In genomic region chr9:27800159-27800558, GRCh38 we compare ENCODE assay signal across 18 cellular contexts.
DNase-seq lines count a peak whose midpoint lies in the region; ATAC-seq, FAIRE-seq and TF ChIP-seq lines count a peak whose summit lies in the region.
"Had no signal": no experiment of that assay in that cellular context is flagged by ENCODE, and none has a peak within 500 bp of the region (broad histone marks: within the 10 kb centered on the region; RNA-seq: fewer than 3 reads in every experiment).

No MANE protein-coding gene starts in this region.

- in situ Hi-C loops in HepG2 (cut with HindIII; ENCODE audit: extremely low pct_ligation_motif_present, low pct_unique_long_range_greater_than_20kb), result no loop called here

- H3K27me3 ChIP-seq in body of pancreas (no peaks in the 10 kb centered on the region), HepG2 (ENCODE audit: control insufficient read depth in 1 of 2, insufficient read depth in 2 of 2, low read length in 2 of 2) (no peaks in the 10 kb centered on the region), left lung (no peaks in the 10 kb centered on the region)
- H3K27me3 ChIP-seq: BLaER1 had no signal

- H3K36me3 ChIP-seq in body of pancreas (replicated peaks in 1 of 2; ENCODE audit: insufficient read depth in 1 of 2, low read depth in 2 of 2), result no peaks in the 10 kb centered on the region
- H3K36me3 ChIP-seq in HepG2 (replicated peaks in 1 of 2; ENCODE audit: control insufficient read depth in 1 of 2, insufficient read depth in 2 of 2, low read length in 2 of 2), result no peaks in the 10 kb centered on the region
- no peaks in the 10 kb centered on the region for H3K36me3 ChIP-seq in left lung
- H3K36me3 ChIP-seq: BLaER1 had no signal

- no peak for FAIRE-seq in HepG2 (lab: Jason Lieb, UNC)
- FAIRE-seq: GM19239, K562 had no signal

- no peaks in the 10 kb centered on the region for H3K79me2 ChIP-seq in HepG2 (ENCODE audit: insufficient read depth, low read length)

- H3K27ac ChIP-seq in body of pancreas, result no peak overlapping the region
- no peak overlapping the region for H3K27ac ChIP-seq in HepG2 (ENCODE audit: extremely low read length, insufficient read depth, low read length)
- H3K27ac ChIP-seq in caudate nucleus (ENCODE audit: low read depth, low read length), result no peak overlapping the region
- H3K27ac ChIP-seq in left lung, result no peak overlapping the region
- H3K27ac ChIP-seq: BLaER1, GM23248 had no signal

- no peak overlapping the region for H3K9ac ChIP-seq in HepG2 (ENCODE audit: insufficient read depth, low read depth, low read length)
- H3K9ac ChIP-seq: BLaER1, GM23248 had no signal

- POLR2A ChIA-PET in HepG2 (lab: Yijun Ruan, JAX), result no interaction called here

- ATAC-seq in HG02610 (IDR thresholded peaks at IDR 0.05; ENCODE audit: unreplicated experiment) (peak; percentile 36), body of pancreas (peak; percentile 6), HepG2 (no peak), HG03108 (IDR thresholded peaks at IDR 0.05; ENCODE audit: unreplicated experiment) (no peak), left lung (no peak), HG03095 (IDR thresholded peaks at IDR 0.05; ENCODE audit: unreplicated experiment) (no peak)
- ATAC-seq: K562 had no signal

- no peak for TF ChIP-seq CTCF in body of pancreas (IDR thresholded peaks at IDR 0.05)
- no peak for TF ChIP-seq CTCF in fibroblast of villous mesenchyme (IDR thresholded peaks at IDR 0.05; ENCODE audit: insufficient read depth, low read depth, low read length)
- TF ChIP-seq CTCF in HepG2 (CRISPR knock-in tag; IDR thresholded peaks at IDR 0.05), result no peak
- TF ChIP-seq CTCF in left lung (IDR thresholded peaks at IDR 0.05), result no peak

- TF ChIP-seq POLR2A in body of pancreas (IDR thresholded peaks at IDR 0.05), result no peak
- TF ChIP-seq POLR2A in HepG2 (IDR thresholded peaks at IDR 0.05; ENCODE audit: insufficient read depth in 1 of 2, low read depth in 2 of 2, low read length in 2 of 2), result no peak

- intact Hi-C loops in body of pancreas (cut with DNase I), result no loop called here
- intact Hi-C loops in HepG2 (cut with micrococcal nuclease; ENCODE audit: unreplicated experiment), result no loop called here
- intact Hi-C loops in left lung (cut with DNase I), result no loop called here

- no peak overlapping the region for H2AFZ ChIP-seq in HepG2 (ENCODE audit: low read length)
- H2AFZ ChIP-seq: GM23248 had no signal

- no peaks in the 10 kb centered on the region for H3K9me3 ChIP-seq in body of pancreas
- H3K9me3 ChIP-seq in HepG2 (ENCODE audit: low read length), result no peaks in the 10 kb centered on the region
- H3K9me3 ChIP-seq in left lung, result no peaks in the 10 kb centered on the region
- H3K9me3 ChIP-seq: BLaER1 had no signal

- TF ChIP-seq RAD21 in HepG2 (CRISPR knock-in tag; IDR thresholded peaks at IDR 0.05), result no peak

- 8 to 19% methylated on average over 1 of the region's 1 CpG for WGBS in body of pancreas, 2 donors
- 0% methylated on average over 1 of the region's 1 CpG for WGBS in HepG2 (ENCODE audit: low lambda C conversion rate)

- H3K4me3 ChIP-seq in body of pancreas (no peak overlapping the region), fibroblast of villous mesenchyme (ENCODE audit: low read depth, low read length) (no peak overlapping the region), HepG2 (replicated peaks in 1 of 3; ENCODE audit: insufficient read depth in 1 of 3, low read depth in 2 of 3, low read length in 3 of 3) (no peak overlapping the region), left lung (no peak overlapping the region)
- H3K4me3 ChIP-seq: BLaER1, GM23248, K562 had no signal

- no peaks in the 10 kb centered on the region for H3K4me1 ChIP-seq in body of pancreas
- no peaks in the 10 kb centered on the region for H3K4me1 ChIP-seq in HepG2 (ENCODE audit: insufficient read depth, low read length)
- no peaks in the 10 kb centered on the region for H3K4me1 ChIP-seq in left lung
- H3K4me1 ChIP-seq: BLaER1 had no signal

- no TSS peak for BruUV-seq in HepG2 (replicated peaks; lab: Mats Ljungman, UMichigan)

- TF ChIP-seq EP300 in HepG2 (IDR thresholded peaks at IDR 0.05; ENCODE audit: low read depth in 2 of 2, low read length in 2 of 2) (no peak), HepG2 (CRISPR knock-in tag; IDR thresholded peaks at IDR 0.05; ENCODE audit: borderline replicate concordance) (no peak)

- DNase-seq in body of pancreas, result no peak
- DNase-seq in fibroblast of villous mesenchyme (ENCODE audit: low read depth), result peak; percentile 9
- DNase-seq in HepG2 (ENCODE audit: low spot score), result no peak
- no peak for DNase-seq in caudate nucleus (lab: John Stamatoyannopoulos, UW)
- DNase-seq in left lung, result no peak
- DNase-seq: 8988T; CD4-positive, alpha-beta memory T cell; DMS153; DMS79 treated with DMSO at 0.1 percent for 48 hours; GF-D8; GM23248; HCEC 1CT had no signal

- CTCF ChIA-PET in HepG2 (lab: Yijun Ruan, JAX; ENCODE audit: low intra/inter-chr PET ratio, low total read pairs), result no interaction called here

- H4K20me1 ChIP-seq in HepG2 (ENCODE audit: insufficient read depth, low read length), result no peaks in the 10 kb centered on the region
- H4K20me1 ChIP-seq: BLaER1 had no signal

- H3K4me2 ChIP-seq in HepG2 (ENCODE audit: low read depth, low read length), result no peak overlapping the region
- H3K4me2 ChIP-seq: BLaER1 had no signal

TF ChIP-seq in HepG2, 621 proteins besides CTCF, POLR2A, EP300 and RAD21:
- TF ChIP-seq IKZF4 (CRISPR knock-in tag; IDR thresholded peaks at IDR 0.05; ENCODE audit: borderline replicate concordance, low read depth, not compliant biosample characterization) (no peak), CEBPB (IDR thresholded peaks at IDR 0.05; ENCODE audit: borderline replicate concordance, low read depth, low read length) (0 out of 2 replicates have a peak, but pooled peaks have one; percentile 28)
TF ChIP-seq in HepG2: peak in this region for 1.

Comparison
In these comparisons a context has a peak if more than half of its experiments do, and no peak if none do; other contexts are left out.
1. ATAC-seq: peak in HG02610 (single experiment) and body of pancreas (single experiment); none in HepG2 (single experiment), HG03108 (single experiment), left lung (single experiment) and HG03095 (single experiment).